ENCODE assay signal across 9 cellular contexts in the genomic region with DNA sequence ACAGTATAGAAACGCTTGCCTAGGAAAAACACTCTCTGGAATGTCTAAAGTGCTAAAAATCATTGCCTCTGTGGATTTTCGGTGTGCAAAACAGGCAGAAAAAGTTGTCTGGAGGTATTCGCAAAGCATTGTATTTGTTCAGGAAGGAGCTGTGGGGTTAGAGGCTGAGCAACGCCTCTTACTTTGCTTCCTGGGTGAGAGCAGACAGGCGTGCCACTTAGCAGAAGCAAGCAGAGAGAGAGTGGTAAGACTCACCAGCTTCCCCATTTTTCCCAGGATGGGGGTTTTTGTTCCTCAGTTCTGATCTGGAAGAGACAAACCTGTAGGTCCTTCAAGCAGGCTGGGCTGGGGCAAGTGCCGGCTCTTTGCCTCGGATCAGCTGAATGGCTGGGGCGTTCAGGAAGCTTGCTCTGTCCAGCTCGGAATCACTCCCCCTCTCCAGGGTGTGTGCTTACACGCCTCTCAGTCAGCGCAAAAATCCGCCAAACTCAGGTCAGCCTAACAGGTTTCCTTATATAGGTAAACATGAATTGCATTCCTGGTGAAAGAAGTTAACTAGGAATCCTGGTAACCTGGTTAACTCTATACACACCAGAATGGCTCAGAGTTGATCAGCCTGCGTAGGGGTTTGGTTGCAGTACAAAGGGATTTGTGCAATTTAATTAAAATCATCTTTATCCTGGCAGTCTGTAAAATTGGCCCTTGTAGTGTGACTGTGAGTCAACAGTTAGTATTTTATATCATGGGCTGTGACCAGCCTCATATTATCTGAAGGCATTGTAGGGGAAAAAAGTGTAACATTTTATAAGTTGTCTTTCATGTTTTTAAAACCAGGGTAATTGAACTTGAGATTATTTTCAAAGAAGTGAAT.
DNase-seq lines count a peak whose midpoint lies in the region; ATAC-seq, FAIRE-seq and TF ChIP-seq lines count a peak whose summit lies in the region.
"Had no signal": no experiment of that assay in that cellular context is flagged by ENCODE, and none has a peak within 500 bp of the region (broad histone marks: within the 10 kb centered on the region; RNA-seq: fewer than 3 reads in every experiment).

No MANE protein-coding gene starts in this region.

- H3K4me1 ChIP-seq in endodermal cell (ENCODE audit: control insufficient read depth, insufficient read depth, low read length), result no peaks in the 10 kb centered on the region
- H3K4me1 ChIP-seq in lung (ENCODE audit: control insufficient read depth in 2 of 2, insufficient read depth in 2 of 2, low read length in 2 of 2), result no peaks in the 10 kb centered on the region

- peaks cover 3% of the 10 kb centered on the region for H3K4me1 Mint-ChIP-seq in endodermal cell
- H3K4me1 Mint-ChIP-seq: B cell had no signal

- peak overlapping the region; percentile 16 for H3K27ac ChIP-seq in endodermal cell (ENCODE audit: low read depth, low read length)
- peak overlapping the region in 1 of 2 donors; percentile 52 for H3K27ac ChIP-seq in lung (ENCODE audit: low read depth in 1 of 2, low read length in 1 of 2)

- H3K36me3 ChIP-seq in endodermal cell (ENCODE audit: control insufficient read depth, insufficient read depth, low read length) (no peaks in the 10 kb centered on the region), lung (ENCODE audit: control insufficient read depth in 2 of 2, insufficient read depth in 2 of 2, low read length in 2 of 2) (no peaks in the 10 kb centered on the region)

- no peaks in the 10 kb centered on the region for H3K36me3 Mint-ChIP-seq in endodermal cell (ENCODE audit: low read depth)

- intact Hi-C loops in Right ventricle myocardium inferior (cut with DNase I), result no loop called here
- intact Hi-C loops in cardiac septum (cut with DNase I), result loop anchor here (10.0 kb wide), 1 partner anchor 79 kb away; no protein-coding TSS in a partner anchor

- H3K9me3 Mint-ChIP-seq in endodermal cell, result peaks cover 31% of the 10 kb centered on the region

- H3K27me3 Mint-ChIP-seq in endodermal cell (ENCODE audit: insufficient read depth), result no peaks in the 10 kb centered on the region
- H3K27me3 Mint-ChIP-seq: B cell had no signal

- H3K27ac Mint-ChIP-seq in endodermal cell, result no peak overlapping the region
- H3K27ac Mint-ChIP-seq: B cell had no signal

- 63 to 65% methylated on average over 1 to 9 of the region's 13 CpGs for WGBS in endodermal cell (ENCODE audit: insufficient coverage in 1 of 2, insufficient read length in 1 of 2), 2 experiments
- 43 to 59% methylated on average over 13 of the region's 13 CpGs for WGBS in lung, 2 donors

- H3K27me3 ChIP-seq in endodermal cell (ENCODE audit: control insufficient read depth, insufficient read depth, low read length, poor library complexity, severe bottlenecking) (no peaks in the 10 kb centered on the region), lung (ENCODE audit: control insufficient read depth, insufficient read depth) (no peaks in the 10 kb centered on the region)

- H3K4me3 Mint-ChIP-seq in endodermal cell, result no peak overlapping the region
- H3K4me3 Mint-ChIP-seq: B cell had no signal

- H3K9ac ChIP-seq in endodermal cell (ENCODE audit: extremely low read depth, low read length, poor library complexity, severe bottlenecking), result no peak overlapping the region

- ATAC-seq in Right ventricle myocardium inferior (peak; percentile 39), lung (ENCODE audit: insufficient read depth, low FRiP score) (peak; percentile 72)

- FAIRE-seq in D721Med (lab: Jason Lieb, UNC), result no peak

- H3K9me3 ChIP-seq in endodermal cell (ENCODE audit: control insufficient read depth, low read length) (no peaks in the 10 kb centered on the region), lung (ENCODE audit: control insufficient read depth in 2 of 2, insufficient read depth in 1 of 2, low read length in 1 of 2) (no peaks in the 10 kb centered on the region)

- no peak for DNase-seq in Right ventricle myocardium inferior (ENCODE audit: missing footprints)
- no peak for DNase-seq in cardiac septum (ENCODE audit: low spot score)
- peak; percentile 71 for DNase-seq in endodermal cell
- DNase-seq in lung (ENCODE audit: low spot score), result peak; percentile 43
- no peak for DNase-seq in D721Med (ENCODE audit: insufficient read length, low spot score)
- DNase-seq in activated CD4-positive, CD25-positive, alpha-beta regulatory T cell treated with anti-CD3 and anti-CD28 coated beads, Interleukin-2, amount 50 U/mL, for 72 hours, result no peak
- DNase-seq in stimulated activated CD4-positive, alpha-beta T cell treated with anti-CD3 and anti-CD28 coated beads, Interleukin-15, amount 100 ng/mL, for 24 hours, result no peak
- DNase-seq in cerebellum (ENCODE audit: low spot score), result no peak

- no peak for TF ChIP-seq CTCF in endodermal cell (conservative IDR thresholded peaks at IDR 0.05)
- TF ChIP-seq CTCF in lung (IDR thresholded peaks at IDR 0.05; ENCODE audit: control extremely low read depth, extremely low read depth), result no peak
- no peak for TF ChIP-seq CTCF in D721Med (IDR thresholded peaks at IDR 0.05; ENCODE audit: insufficient read depth, missing control alignments)

- H3K4me3 ChIP-seq in endodermal cell (ENCODE audit: low read length) (no peak overlapping the region), lung (no peak overlapping the region)

Comparison
In these comparisons a context has a peak if more than half of its experiments do, and no peak if none do; other contexts are left out.
1. DNase-seq: peak in endodermal cell (single experiment) and lung (single experiment); none in Right ventricle myocardium inferior (single experiment), cardiac septum (single experiment), D721Med (single experiment), activated CD4-positive, CD25-positive, alpha-beta regulatory T cell treated with anti-CD3 and anti-CD28 coated beads, Interleukin-2, amount 50 U/mL, for 72 hours (single experiment), stimulated activated CD4-positive, alpha-beta T cell treated with anti-CD3 and anti-CD28 coated beads, Interleukin-15, amount 100 ng/mL, for 24 hours (single experiment) and cerebellum (single experiment).